ENCODE assay signal across 8 cellular contexts in the genomic region with DNA sequence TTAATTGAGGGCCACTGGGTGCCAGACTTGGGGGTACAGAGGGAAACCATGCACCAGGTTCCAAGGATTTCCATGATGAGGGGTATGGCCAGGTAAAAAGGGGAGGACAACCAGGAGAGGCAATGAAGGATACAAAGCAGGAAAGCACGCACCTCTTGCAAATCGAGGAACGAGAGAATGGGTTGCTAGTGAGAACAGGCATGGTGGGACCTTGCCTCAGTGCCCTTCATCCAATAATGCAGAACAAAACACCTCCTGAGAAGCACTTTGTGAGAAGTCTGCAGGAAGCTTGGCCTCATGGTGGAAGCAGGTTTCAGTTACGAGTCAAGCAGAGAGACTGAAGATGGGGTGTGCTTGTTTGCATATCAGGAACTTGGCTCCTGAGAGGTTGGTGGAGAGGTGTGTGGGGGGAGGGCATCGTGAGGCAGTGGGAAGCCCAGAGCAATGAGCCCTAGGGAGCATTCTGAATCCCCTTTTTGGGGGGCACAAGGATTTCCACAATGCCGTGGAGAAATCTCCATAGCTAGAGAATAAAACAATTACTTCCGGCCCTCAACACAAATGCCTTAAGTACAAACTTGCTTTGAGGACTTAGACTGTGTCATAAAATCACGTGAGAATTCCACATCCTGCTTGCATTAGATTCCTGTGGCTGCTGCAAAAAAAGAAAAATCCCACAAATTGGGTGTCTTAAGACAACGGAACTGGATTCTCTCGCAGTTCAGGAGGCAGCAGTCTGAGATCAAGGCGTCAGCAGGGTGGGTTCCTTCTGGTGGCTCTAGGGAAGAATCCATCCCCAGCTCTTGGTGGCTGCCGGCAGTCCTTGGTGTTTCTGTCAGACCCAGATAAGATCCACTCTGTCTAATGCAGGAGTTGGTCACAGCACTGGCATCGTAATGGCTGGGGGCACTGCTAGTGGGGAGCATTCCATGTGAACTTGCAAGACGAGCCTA. TPM values are rescaled to one million over a fixed set of nuclear protein-coding genes. Genes with fewer than 3 reads are reported as not detected.
DNase-seq lines count a peak whose midpoint lies in the region; ATAC-seq lines count a peak whose summit lies in the region.

No MANE protein-coding gene starts in this region.

- POLR2A ChIA-PET in activated CD4-positive, alpha-beta T cell treated with anti-CD3 and anti-CD28 coated beads, Interleukin-2, amount 10 ng/mL, durations not matched to agents 7 days and 5 days (lab: Charles Lee), result no interaction called here

- ATAC-seq in T-helper 17 cell, result peak; percentile 44
- ATAC-seq in stimulated activated effector memory CD8-positive, alpha-beta T cell treated with anti-CD3 and anti-CD28 coated beads, Interleukin-12 subunit alpha, Interleukin-12 subunit beta, amount 100 ng/mL, for 72 hours, result no peak
- ATAC-seq in HG03469 (IDR thresholded peaks at IDR 0.05; ENCODE audit: unreplicated experiment), result no peak

- peaks cover 22% of the 10 kb centered on the region for H3K4me1 Mint-ChIP-seq in activated CD4-positive, alpha-beta T cell treated with anti-CD3 and anti-CD28 coated beads, Interleukin-2, amount 10 ng/mL, durations not matched to agents 7 days and 5 days
- H3K4me1 Mint-ChIP-seq in T-helper 17 cell, result peaks cover 10% of the 10 kb centered on the region
- peaks cover 17% of the 10 kb centered on the region for H3K4me1 Mint-ChIP-seq in stimulated activated effector memory CD8-positive, alpha-beta T cell treated with anti-CD3 and anti-CD28 coated beads, Interleukin-12 subunit alpha, Interleukin-12 subunit beta, amount 100 ng/mL, for 72 hours

- H3K27me3 Mint-ChIP-seq in activated CD4-positive, alpha-beta T cell treated with anti-CD3 and anti-CD28 coated beads, Interleukin-2, amount 10 ng/mL, durations not matched to agents 7 days and 5 days, result no peaks in the 10 kb centered on the region
- peaks cover 8% of the 10 kb centered on the region for H3K27me3 Mint-ChIP-seq in T-helper 17 cell

- CTCF ChIA-PET in activated CD4-positive, alpha-beta T cell treated with anti-CD3 and anti-CD28 coated beads, Interleukin-2, amount 10 ng/mL, durations not matched to agents 7 days and 5 days (lab: Charles Lee), result no interaction called here

- DNase-seq in activated CD4-positive, alpha-beta T cell treated with anti-CD3 and anti-CD28 coated beads, Interleukin-2, amount 10 ng/mL, durations not matched to agents 7 days and 5 days, result peak; percentile 17
- no peak for DNase-seq in activated CD4-positive, alpha-beta T cell treated with anti-CD3 and anti-CD28 coated beads for 1 hour
- no peak for DNase-seq in T-helper 17 cell
- peak in 29 of 42 donors; percentile 10 to 58 (median 32) for DNase-seq in head of caudate nucleus
- no peak for DNase-seq in stimulated activated effector memory CD8-positive, alpha-beta T cell treated with anti-CD3 and anti-CD28 coated beads, Interleukin-12 subunit alpha, Interleukin-12 subunit beta, amount 100 ng/mL, for 72 hours (ENCODE audit: low spot score in 2 of 2)
- DNase-seq in NCI-H2029 (lab: John Stamatoyannopoulos, UW), result no peak
- no peak for DNase-seq in stimulated activated CD4-positive, alpha-beta T cell treated with anti-CD3 and anti-CD28 coated beads, Interleukin-1b, Interleukin-23, amount 100 ng/mL, for 48 hours

- H3K4me3 Mint-ChIP-seq in activated CD4-positive, alpha-beta T cell treated with anti-CD3 and anti-CD28 coated beads, Interleukin-2, amount 10 ng/mL, durations not matched to agents 7 days and 5 days, result peak overlapping the region; percentile 22
- H3K4me3 Mint-ChIP-seq in T-helper 17 cell, result peak overlapping the region; percentile 75
- H3K4me3 Mint-ChIP-seq in stimulated activated effector memory CD8-positive, alpha-beta T cell treated with anti-CD3 and anti-CD28 coated beads, Interleukin-12 subunit alpha, Interleukin-12 subunit beta, amount 100 ng/mL, for 72 hours, result peak overlapping the region; percentile 42

- peaks cover 4% of the 10 kb centered on the region for H3K9me3 Mint-ChIP-seq in activated CD4-positive, alpha-beta T cell treated with anti-CD3 and anti-CD28 coated beads, Interleukin-2, amount 10 ng/mL, durations not matched to agents 7 days and 5 days
- H3K9me3 Mint-ChIP-seq in stimulated activated effector memory CD8-positive, alpha-beta T cell treated with anti-CD3 and anti-CD28 coated beads, Interleukin-12 subunit alpha, Interleukin-12 subunit beta, amount 100 ng/mL, for 72 hours, result peaks cover 3% of the 10 kb centered on the region

- peak overlapping the region; percentile 86 for H3K27ac Mint-ChIP-seq in activated CD4-positive, alpha-beta T cell treated with anti-CD3 and anti-CD28 coated beads, Interleukin-2, amount 10 ng/mL, durations not matched to agents 7 days and 5 days
- peak overlapping the region; percentile 70 for H3K27ac Mint-ChIP-seq in T-helper 17 cell
- peak overlapping the region; percentile 20 for H3K27ac Mint-ChIP-seq in stimulated activated effector memory CD8-positive, alpha-beta T cell treated with anti-CD3 and anti-CD28 coated beads, Interleukin-12 subunit alpha, Interleukin-12 subunit beta, amount 100 ng/mL, for 72 hours

- intact Hi-C loops in head of caudate nucleus (cut with DNase I), result no loop called here

- H3K36me3 Mint-ChIP-seq in activated CD4-positive, alpha-beta T cell treated with anti-CD3 and anti-CD28 coated beads, Interleukin-2, amount 10 ng/mL, durations not matched to agents 7 days and 5 days (ENCODE audit: low read depth), result no peaks in the 10 kb centered on the region
- H3K36me3 Mint-ChIP-seq in T-helper 17 cell (ENCODE audit: low read depth), result no peaks in the 10 kb centered on the region
- H3K36me3 Mint-ChIP-seq in stimulated activated effector memory CD8-positive, alpha-beta T cell treated with anti-CD3 and anti-CD28 coated beads, Interleukin-12 subunit alpha, Interleukin-12 subunit beta, amount 100 ng/mL, for 72 hours, result no peaks in the 10 kb centered on the region

- no peaks in the 10 kb centered on the region for H3K9me3 ChIP-seq in T-helper 17 cell (ENCODE audit: control insufficient read depth, low read length, poor library complexity, severe bottlenecking)

RNA-seq across cellular contexts. Expression of gene BACE2, which starts 54.9 kb away (rescaled TPM):
- total RNA-seq in activated CD4-positive, alpha-beta T cell treated with anti-CD3 and anti-CD28 coated beads, Interleukin-2, amount 10 ng/mL, durations not matched to agents 7 days and 5 days, result 1 to 10 TPM; 1.6 to 1.7 TPM
- 1 to 10 TPM in 1 of 2 donors, under 1 TPM in 1; 0.37 to 1.4 TPM for total RNA-seq in T-helper 17 cell

Comparison
In these comparisons a context has a peak if more than half of its experiments do, and no peak if none do; other contexts are left out.
1. DNase-seq: peak in activated CD4-positive, alpha-beta T cell treated with anti-CD3 and anti-CD28 coated beads, Interleukin-2, amount 10 ng/mL, durations not matched to agents 7 days and 5 days (single experiment) and head of caudate nucleus (29 of 42); none in activated CD4-positive, alpha-beta T cell treated with anti-CD3 and anti-CD28 coated beads for 1 hour (single experiment), T-helper 17 cell (0 of 3), stimulated activated effector memory CD8-positive, alpha-beta T cell treated with anti-CD3 and anti-CD28 coated beads, Interleukin-12 subunit alpha, Interleukin-12 subunit beta, amount 100 ng/mL, for 72 hours (0 of 2), NCI-H2029 (single experiment) and stimulated activated CD4-positive, alpha-beta T cell treated with anti-CD3 and anti-CD28 coated beads, Interleukin-1b, Interleukin-23, amount 100 ng/mL, for 48 hours (single experiment).
2. H3K27ac Mint-ChIP-seq: peak in every context shown above with its lines; median percentile 86 in activated CD4-positive, alpha-beta T cell treated with anti-CD3 and anti-CD28 coated beads, Interleukin-2, amount 10 ng/mL, durations not matched to agents 7 days and 5 days; 70 in T-helper 17 cell; 20 in stimulated activated effector memory CD8-positive, alpha-beta T cell treated with anti-CD3 and anti-CD28 coated beads, Interleukin-12 subunit alpha, Interleukin-12 subunit beta, amount 100 ng/mL, for 72 hours.
3. H3K4me3 Mint-ChIP-seq: peak in every context shown above with its lines; median percentile 75 in T-helper 17 cell; 42 in stimulated activated effector memory CD8-positive, alpha-beta T cell treated with anti-CD3 and anti-CD28 coated beads, Interleukin-12 subunit alpha, Interleukin-12 subunit beta, amount 100 ng/mL, for 72 hours; 22 in activated CD4-positive, alpha-beta T cell treated with anti-CD3 and anti-CD28 coated beads, Interleukin-2, amount 10 ng/mL, durations not matched to agents 7 days and 5 days.